25 cellular contexts compared by ENCODE assay signal in genomic region chr9:88805217-88805943, GRCh38.
DNase-seq lines count a peak whose midpoint lies in the region; ATAC-seq and TF ChIP-seq lines count a peak whose summit lies in the region.
"Had no signal": no experiment of that assay in that cellular context is flagged by ENCODE, and none has a peak within 500 bp of the region (broad histone marks: within the 10 kb centered on the region; RNA-seq: fewer than 3 reads in every experiment).

No MANE protein-coding gene starts in this region.

- TF ChIP-seq POLR2A in heart left ventricle (IDR thresholded peaks at IDR 0.05): no peak

- no peak overlapping the region for H3K4me3 ChIP-seq in coronary artery
- no peak overlapping the region for H3K4me3 ChIP-seq in heart left ventricle
- no peak overlapping the region for H3K4me3 ChIP-seq in right cardiac atrium (ENCODE audit: low read length)
- H3K4me3 ChIP-seq in aorta (ENCODE audit: low read length in 2 of 2): no peak overlapping the region
- H3K4me3 ChIP-seq: BLaER1 treated with 17β-estradiol and CSF1 and Interleukin-3, amounts not matched to agents 10 nM and 100 nM; GM23338; PC-9 had no signal

- intact Hi-C loops in heart left ventricle (cut with DNase I): loop anchor here in 1 of 10 donors (5.0 kb wide), 1 partner anchor 67 kb away; no protein-coding TSS in a partner anchor
- intact Hi-C loops in right cardiac atrium (cut with DNase I): no loop called here
- intact Hi-C loops in aorta (cut with DNase I): no loop called here

- TF ChIP-seq CTCF in coronary artery (IDR thresholded peaks at IDR 0.05) (no peak), heart left ventricle (IDR thresholded peaks at IDR 0.05) (no peak)

- H3K36me3 ChIP-seq in heart left ventricle (no peaks in the 10 kb centered on the region), aorta (ENCODE audit: control insufficient read depth in 1 of 2, insufficient read depth in 2 of 2, low read length in 1 of 2) (no peaks in the 10 kb centered on the region)
- H3K36me3 ChIP-seq: BLaER1 treated with 17β-estradiol and CSF1 and Interleukin-3, amounts not matched to agents 10 nM and 100 nM had no signal

- H3K27me3 ChIP-seq in heart left ventricle (peaks cover 0 to 16% (median 0%) of the 10 kb centered on the region in 9 donors), right cardiac atrium (ENCODE audit: control insufficient read depth, insufficient read depth) (no peaks in the 10 kb centered on the region), aorta (ENCODE audit: control insufficient read depth in 1 of 2, insufficient read depth in 2 of 2, low read length in 1 of 2) (no peaks in the 10 kb centered on the region)

- H3K9me3 ChIP-seq in heart left ventricle: peaks cover 0 to 6% (median 0%) of the 10 kb centered on the region in 12 donors
- no peaks in the 10 kb centered on the region for H3K9me3 ChIP-seq in right cardiac atrium (ENCODE audit: control insufficient read depth, low read length)
- H3K9me3 ChIP-seq in aorta (ENCODE audit: control insufficient read depth, low read length): no peaks in the 10 kb centered on the region

- peak in 3 of 4 donors; percentile 46 to 79 (median 75) for ATAC-seq in heart left ventricle
- ATAC-seq in right cardiac atrium: peak; percentile 50 to 58
- ATAC-seq in aorta (ENCODE audit: low FRiP score): no peak
- ATAC-seq: GM23338 had no signal

- H3K4me1 ChIP-seq in heart left ventricle (peaks cover 0 to 26% (median 0%) of the 10 kb centered on the region in 12 donors), right cardiac atrium (ENCODE audit: control insufficient read depth, insufficient read depth, low read length) (peaks cover 5% of the 10 kb centered on the region), aorta (ENCODE audit: control insufficient read depth in 1 of 2, insufficient read depth in 2 of 2, low read length in 2 of 2) (no peaks in the 10 kb centered on the region)

- H3K27ac ChIP-seq in coronary artery: peak overlapping the region; percentile 17 to 41
- H3K27ac ChIP-seq in heart left ventricle: peak overlapping the region in 10 of 12 donors; percentile 40 to 70 (median 64)
- peak overlapping the region; percentile 76 for H3K27ac ChIP-seq in right cardiac atrium (ENCODE audit: low read length)
- H3K27ac ChIP-seq in aorta (ENCODE audit: low read depth in 1 of 2, low read length in 2 of 2): no peak overlapping the region
- H3K27ac ChIP-seq: BLaER1 treated with 17β-estradiol and CSF1 and Interleukin-3, amounts not matched to agents 10 nM and 100 nM had no signal

- DNase-seq in coronary artery (ENCODE audit: low spot score) (no peak), heart left ventricle (peak in 1 of 5 donors; percentile 47), right cardiac atrium (no peak), aorta (no peak), amniotic stem cell (lab: John Stamatoyannopoulos, UW) (no peak), SW480 (ENCODE audit: low spot score) (no peak), DMS 273 (lab: John Stamatoyannopoulos, UW; ENCODE audit: unreplicated experiment) (no peak)
- DNase-seq: CD4-positive, alpha-beta T cell; DMS53; H9; KBM-7; MV-4-11; NCI-H1105; NCI-H1436 treated with DMSO at 0.1 percent for 48 hours; NCI-H1930; NCI-H2107; NCI-H446 treated with DMSO at 0.1 percent for 48 hours; NCI-H526; NCI-H82; NK-92 treated with Interleukin-12 subunit alpha and Interleukin-12 subunit beta, amount 100 ng/mL, for 24 hours; PC-9; RPMI8226; SHP77 treated with DMSO at 0.1 percent for 48 hours had no signal

- 46 to 57% (median 55%) methylated on average over 7 of the region's 7 CpGs for WGBS in heart left ventricle, 4 donors
- 60% methylated on average over 7 of the region's 7 CpGs for WGBS in right cardiac atrium
- 49 to 54% methylated on average over 7 of the region's 7 CpGs for WGBS in aorta, 2 donors

Comparison
In these comparisons a context has a peak if more than half of its experiments do, and no peak if none do; other contexts are left out.
1. H3K27ac ChIP-seq: peak in coronary artery (2 of 2), heart left ventricle (10 of 12) and right cardiac atrium (single experiment); none in aorta (0 of 2).